Comparison of ENCODE assay signal across 21 cellular contexts in genomic region chr17:82085931-82086764, GRCh38. TPM values are rescaled to one million over a fixed set of nuclear protein-coding genes. Genes with fewer than 3 reads are reported as not detected.
DNase-seq lines count a peak whose midpoint lies in the region; ATAC-seq, FAIRE-seq and TF ChIP-seq lines count a peak whose summit lies in the region.
"Had no signal": no experiment of that assay in that cellular context is flagged by ENCODE, and none has a peak within 500 bp of the region (broad histone marks: within the 10 kb centered on the region; RNA-seq: fewer than 3 reads in every experiment).

No MANE protein-coding gene starts in this region.

- H3K27ac ChIP-seq in left ventricle myocardium inferior (replicated peaks), result no peak overlapping the region
- no peak overlapping the region for H3K27ac ChIP-seq in K562 (ENCODE audit: extremely low read depth, low read depth, low read length)
- no peak overlapping the region for H3K27ac ChIP-seq in neuronal stem cell (replicated peaks; ENCODE audit: low read length)

- no peak overlapping the region for H2BK15ac ChIP-seq in neuronal stem cell (ENCODE audit: low read length)

- H3K36me3 ChIP-seq in left ventricle myocardium inferior, result peaks cover 98% of the 10 kb centered on the region
- H3K36me3 ChIP-seq in K562 (ENCODE audit: control insufficient read depth, insufficient read depth, low read length), result peaks cover 99% of the 10 kb centered on the region; the same call in 2 of the 3 replicates
- H3K36me3 ChIP-seq in neuronal stem cell (replicated peaks in 1 of 2; ENCODE audit: control insufficient read depth in 2 of 2, insufficient read depth in 2 of 2, low read length in 2 of 2), result peaks cover 94 to 99% of the 10 kb centered on the region in 2 donors

- H2BK12ac ChIP-seq in neuronal stem cell (ENCODE audit: low read length), result no peak overlapping the region

- intact Hi-C loops in left cardiac atrium (cut with DNase I) (no loop called here), left ventricle myocardium inferior (cut with micrococcal nuclease) (no loop called here), K562 (cut with micrococcal nuclease) (no loop called here)

- FAIRE-seq in GM12892 (lab: Jason Lieb, UNC) (no peak), K562 (lab: Jason Lieb, UNC) (no peak)
- FAIRE-seq: G401.6, GM18507, HTR-8/SVneo had no signal

- no peak overlapping the region for H3K4ac ChIP-seq in neuronal stem cell (ENCODE audit: low read length)

- CTCF ChIA-PET in K562 (lab: Yijun Ruan, JAX; ENCODE audit: low intra/inter-chr PET ratio), result no interaction called here

- ATAC-seq in left cardiac atrium (no peak), K562 (no peak)
- ATAC-seq: GM23338 had no signal

- in situ Hi-C loops in K562 (cut with MboI), result no loop called here

- H3K27me3 ChIP-seq in left ventricle myocardium inferior (ENCODE audit: low read depth), result no peaks in the 10 kb centered on the region
- H3K27me3 ChIP-seq in K562 (ENCODE audit: control insufficient read depth in 2 of 2, insufficient read depth in 2 of 2, low read length in 2 of 2), result no peaks in the 10 kb centered on the region
- H3K27me3 ChIP-seq in neuronal stem cell (ENCODE audit: control insufficient read depth in 3 of 3, insufficient read depth in 3 of 3, low read depth in 1 of 3, low read length in 3 of 3), result no peaks in the 10 kb centered on the region

- no peak for TF ChIP-seq RAD21 in K562 (CRISPR knock-in tag; conservative IDR thresholded peaks at IDR 0.05 in 1 of 2, IDR thresholded peaks at IDR 0.05 in 1 of 2)

- H2BK5ac ChIP-seq in neuronal stem cell (ENCODE audit: low read length), result peak overlapping the region; percentile 87

- peak overlapping the region in 1 of 2 experiments; percentile 45; a peak in 1 of 4 replicates for H3K9ac ChIP-seq in K562 (ENCODE audit: insufficient read depth in 1 of 2, low read depth in 2 of 2, low read length in 2 of 2)
- no peak overlapping the region for H3K9ac ChIP-seq in neuronal stem cell (ENCODE audit: low read depth, low read length, poor library complexity)

- no peak overlapping the region for H3K4me3 ChIP-seq in left ventricle myocardium inferior
- H3K4me3 ChIP-seq in K562, result no peak overlapping the region
- H3K4me3 ChIP-seq in neuronal stem cell (ENCODE audit: low read length in 2 of 2), result no peak overlapping the region
- H3K4me3 ChIP-seq: GM23338 had no signal

- no peak overlapping the region for H3K14ac ChIP-seq in neuronal stem cell (ENCODE audit: low read length)

- H2AFZ ChIP-seq in K562 (ENCODE audit: low read depth, low read length), result no peak overlapping the region
- no peak overlapping the region for H2AFZ ChIP-seq in neuronal stem cell (ENCODE audit: low read length)
- H2AFZ ChIP-seq: GM23338 had no signal

- H4K91ac ChIP-seq in neuronal stem cell (ENCODE audit: low read depth, low read length, poor library complexity), result peak overlapping the region; percentile 30

- DNase-seq in left cardiac atrium, result peak; percentile 14
- no peak for DNase-seq in left ventricle myocardium inferior
- no peak for DNase-seq in GM12892 (ENCODE audit: insufficient read length)
- no peak for DNase-seq in K562 (ENCODE audit: extremely low read depth in 1 of 4, low spot score in 3 of 4)
- no peak for DNase-seq in neuronal stem cell (ENCODE audit: low spot score)
- no peak for DNase-seq in GF-D8 (lab: John Stamatoyannopoulos, UW)
- DNase-seq in NK-92 treated with Interleukin-12 subunit alpha and Interleukin-12 subunit beta, amount 100 ng/mL, for 24 hours (lab: John Stamatoyannopoulos, UW), result no peak
- no peak for DNase-seq in kidney tubule cell (ENCODE audit: low spot score)
- DNase-seq: 8988T, ACHN, C1 segment of cervical spinal cord, DMS153, DMS79 treated with DMSO at 0.1 percent for 48 hours, EL, H9, HFFc6, KBM-7 had no signal

- peak; percentile 21; the same call in 1 of the 2 replicates for TF ChIP-seq POLR2A in GM12892 (IDR thresholded peaks at IDR 0.05; ENCODE audit: low read depth, low read length)
- TF ChIP-seq POLR2A in K562 (conservative IDR thresholded peaks at IDR 0.05), result peak; percentile 57

- no peak overlapping the region for H3K18ac ChIP-seq in neuronal stem cell (ENCODE audit: low read length)

- 97% methylated on average over 22 of the region's 25 CpGs for WGBS in K562 (ENCODE audit: insufficient coverage, low coverage, missing lambda C conversion rate)
- no CpG with 5 or more reads among the region's 25 CpGs for WGBS in neuronal stem cell (ENCODE audit: extremely low coverage in 2 of 2, insufficient read length in 2 of 2, insufficient replicate concordance in 1 of 2), 2 donors

- H3K79me1 ChIP-seq in neuronal stem cell (ENCODE audit: low read depth, low read length), result peaks cover 65% of the 10 kb centered on the region

- no TSS peak for BruUV-seq in K562 (replicated peaks; lab: Mats Ljungman, UMichigan)

- H4K20me1 ChIP-seq in K562 (replicated peaks; ENCODE audit: control insufficient read depth, insufficient read depth, low read length), result peaks cover 14% of the 10 kb centered on the region

- H3K9me1 ChIP-seq in K562 (ENCODE audit: control insufficient read depth, insufficient read depth, low read length), result no peaks in the 10 kb centered on the region

- H3K4me2 ChIP-seq in K562 (ENCODE audit: insufficient read depth, low read length) (no peak overlapping the region), neuronal stem cell (ENCODE audit: insufficient read depth, low read length, poor library complexity, severe bottlenecking) (peak overlapping the region; percentile 11)
- H3K4me2 ChIP-seq: GM23338 had no signal

- POLR2A ChIA-PET in K562 (lab: Yijun Ruan, JAX), result interaction anchor here (0.9 to 5.9 kb wide), 5 partner anchors 8 to 23 kb away, joined by 3 to 52 read pairs (median 4); no protein-coding TSS in a partner anchor

- H3K4me1 ChIP-seq in left ventricle myocardium inferior (no peaks in the 10 kb centered on the region), K562 (replicated peaks in 1 of 2; ENCODE audit: control insufficient read depth in 2 of 2, insufficient read depth in 2 of 2, low read length in 2 of 2) (peaks cover 0 to 62% of the 10 kb centered on the region in 2 experiments; a peak in 1 of 5 replicates), neuronal stem cell (ENCODE audit: control insufficient read depth in 2 of 2, insufficient read depth in 1 of 2, low read depth in 1 of 2, low read length in 2 of 2) (no peaks in the 10 kb centered on the region)

- no peak overlapping the region for H4K8ac ChIP-seq in neuronal stem cell (ENCODE audit: low read depth, low read length)

- H3K79me2 ChIP-seq in K562 (ENCODE audit: control insufficient read depth, insufficient read depth, low read length), result peaks cover 16% of the 10 kb centered on the region; the same call in 2 of the 3 replicates

- H3K9me3 ChIP-seq in left ventricle myocardium inferior (replicated peaks) (no peaks in the 10 kb centered on the region), K562 (replicated peaks; ENCODE audit: control insufficient read depth, insufficient read depth, low read depth, low read length) (no peaks in the 10 kb centered on the region), neuronal stem cell (replicated peaks in 1 of 2; ENCODE audit: control insufficient read depth in 2 of 2, insufficient read depth in 1 of 2, low read depth in 1 of 2, low read length in 2 of 2) (no peaks in the 10 kb centered on the region)

- no peak for TF ChIP-seq EP300 in K562 (IDR thresholded peaks at IDR 0.05; ENCODE audit: low read length)

- TF ChIP-seq CTCF in left ventricle myocardium inferior (IDR thresholded peaks at IDR 0.05; ENCODE audit: borderline replicate concordance), result no peak
- no peak for TF ChIP-seq CTCF in K562 (IDR thresholded peaks at IDR 0.05 in 2 of 3, conservative IDR thresholded peaks at IDR 0.05 in 1 of 3; ENCODE audit: insufficient read depth in 2 of 3, low read depth in 1 of 3, low read length in 3 of 3)

- H2BK120ac ChIP-seq in neuronal stem cell (ENCODE audit: low read depth, low read length), result no peak overlapping the region

- no peak overlapping the region for H2AK5ac ChIP-seq in neuronal stem cell (ENCODE audit: low read depth, low read length)

- peak overlapping the region; percentile 80 for H3K23ac ChIP-seq in neuronal stem cell (ENCODE audit: low read depth, low read length, poor library complexity)

RNA-seq across cellular contexts. Expression of gene FASN, which starts 11.9 kb away (rescaled TPM):
- 100 to 1,000 TPM; 220 to 646 TPM for total RNA-seq in left cardiac atrium
- total RNA-seq in left ventricle myocardium inferior, result 13.6 TPM
- 18.8 TPM for polyA plus RNA-seq in GM12892 (2012; ENCODE audit: missing spikeins)
- 343 and 1,124 TPM in 2 replicates for total RNA-seq in K562 (2011; cell fraction: chromatin; rRNA removed; ENCODE audit: low replicate concordance)
- total RNA-seq in K562 (2011; cell fraction: nucleolus; rRNA removed), result 877 TPM in 2 replicates
- 433 and 475 TPM in 2 replicates for total RNA-seq in K562 (2011; cell fraction: nucleoplasm; rRNA removed)
- 214 and 239 TPM in 2 replicates for total RNA-seq in K562 (2014; rRNA removed)
- total RNA-seq in K562 (2014; rRNA removed; fragmentation: Illumina TruSeq; extraction: Trizol), result 11.2 and 13.9 TPM in 2 replicates
- total RNA-seq in K562 (2015; rRNA removed; fragmentation: Illumina TruSeq; extraction: Trizol), result 50.9 and 61.1 TPM in 2 replicates
- 605 and 663 TPM in 2 replicates for total RNA-seq in K562 (2021)
- 49.8 and 133 TPM in 2 replicates for polyA plus RNA-seq in K562 (2011; rRNA removed)
- polyA plus RNA-seq in K562 (2011; cell fraction: cytosol; rRNA removed), result 159 and 260 TPM in 2 replicates
- 627 and 766 TPM in 2 replicates for polyA plus RNA-seq in K562 (2011; cell fraction: nucleus; rRNA removed)
- 153 and 283 TPM in 2 replicates for polyA plus RNA-seq in K562 (2012)
- polyA plus RNA-seq in K562 (2014; fragmentation: Illumina TruSeq; extraction: Trizol), result 49.9 and 181 TPM in 2 replicates
- under 1 TPM; 0.15 to 0.20 TPM for polyA plus RNA-seq in K562 (2014; fragmentation: Nextera tagmentation; extraction: Ambion mirVana)
- 157 and 181 TPM in 2 replicates for polyA plus RNA-seq in K562 (2014; rRNA removed)
- polyA minus RNA-seq in K562 (2011; rRNA and poly(A)+ RNA removed), result 59.1 and 70.2 TPM in 2 replicates
- 455 and 1,011 TPM in 2 replicates for polyA minus RNA-seq in K562 (2011; cell fraction: cytosol; rRNA and poly(A)+ RNA removed)
- 200 and 251 TPM in 2 replicates for polyA minus RNA-seq in K562 (2011; cell fraction: nucleus; rRNA and poly(A)+ RNA removed)
- polyA plus RNA-seq in neuronal stem cell (2013, experiment 1 of 2), result 128 TPM
- 131 TPM for polyA plus RNA-seq in neuronal stem cell (2013, experiment 2 of 2)

RNA-seq across cellular contexts. Expression of gene DUS1L, which starts 20.5 kb away (rescaled TPM):
- total RNA-seq in left cardiac atrium, result 10 to 100 TPM; 59.2 to 65.4 TPM
- total RNA-seq in left ventricle myocardium inferior, result 64.6 TPM
- polyA plus RNA-seq in GM12892 (2012; ENCODE audit: missing spikeins), result 72.0 TPM
- total RNA-seq in K562 (2011; cell fraction: chromatin; rRNA removed; ENCODE audit: low replicate concordance), result 125 and 499 TPM in 2 replicates
- total RNA-seq in K562 (2011; cell fraction: nucleolus; rRNA removed), result 452 and 491 TPM in 2 replicates
- 177 and 203 TPM in 2 replicates for total RNA-seq in K562 (2011; cell fraction: nucleoplasm; rRNA removed)
- 203 and 249 TPM in 2 replicates for total RNA-seq in K562 (2014; rRNA removed)
- 45.0 and 57.5 TPM in 2 replicates for total RNA-seq in K562 (2014; rRNA removed; fragmentation: Illumina TruSeq; extraction: Trizol)
- 83.1 and 83.9 TPM in 2 replicates for total RNA-seq in K562 (2015; rRNA removed; fragmentation: Illumina TruSeq; extraction: Trizol)
- total RNA-seq in K562 (2021), result 193 and 209 TPM in 2 replicates
- 60.1 and 77.0 TPM in 2 replicates for polyA plus RNA-seq in K562 (2011; rRNA removed)
- polyA plus RNA-seq in K562 (2011; cell fraction: cytosol; rRNA removed), result 62.4 and 118 TPM in 2 replicates
- 712 and 945 TPM in 2 replicates for polyA plus RNA-seq in K562 (2011; cell fraction: nucleus; rRNA removed)
- polyA plus RNA-seq in K562 (2012), result 123 and 178 TPM in 2 replicates
- polyA plus RNA-seq in K562 (2014; fragmentation: Illumina TruSeq; extraction: Trizol), result 97.2 and 99.8 TPM in 2 replicates
- 10 to 100 TPM in 1 of 2 experiments, 1 to 10 TPM in 1; 7.8 to 11.3 TPM for polyA plus RNA-seq in K562 (2014; fragmentation: Nextera tagmentation; extraction: Ambion mirVana)
- polyA plus RNA-seq in K562 (2014; rRNA removed), result 201 and 210 TPM in 2 replicates
- polyA minus RNA-seq in K562 (2011; rRNA and poly(A)+ RNA removed), result 17.2 and 22.2 TPM in 2 replicates
- 54.0 and 54.3 TPM in 2 replicates for polyA minus RNA-seq in K562 (2011; cell fraction: cytosol; rRNA and poly(A)+ RNA removed)
- polyA minus RNA-seq in K562 (2011; cell fraction: nucleus; rRNA and poly(A)+ RNA removed), result 179 and 184 TPM in 2 replicates
- 33.5 TPM for polyA plus RNA-seq in neuronal stem cell (2013, experiment 1 of 2)
- 31.8 TPM for polyA plus RNA-seq in neuronal stem cell (2013, experiment 2 of 2)

RNA-seq across cellular contexts. Expression of gene GPS1, which starts 34.5 kb away (rescaled TPM):
- 10 to 100 TPM; 72.2 to 79.3 TPM for total RNA-seq in left cardiac atrium
- 85.9 TPM for total RNA-seq in left ventricle myocardium inferior
- polyA plus RNA-seq in GM12892 (2012; ENCODE audit: missing spikeins), result 34.6 TPM
- 57.5 and 207 TPM in 2 replicates for total RNA-seq in K562 (2011; cell fraction: chromatin; rRNA removed; ENCODE audit: low replicate concordance)
- 178 and 205 TPM in 2 replicates for total RNA-seq in K562 (2011; cell fraction: nucleolus; rRNA removed)
- total RNA-seq in K562 (2011; cell fraction: nucleoplasm; rRNA removed), result 87.8 and 88.8 TPM in 2 replicates
- 137 and 183 TPM in 2 replicates for total RNA-seq in K562 (2014; rRNA removed)
- 17.5 and 26.3 TPM in 2 replicates for total RNA-seq in K562 (2014; rRNA removed; fragmentation: Illumina TruSeq; extraction: Trizol)
- total RNA-seq in K562 (2015; rRNA removed; fragmentation: Illumina TruSeq; extraction: Trizol), result 69.9 and 72.5 TPM in 2 replicates
- total RNA-seq in K562 (2021), result 162 and 167 TPM in 2 replicates
- 57.0 and 88.5 TPM in 2 replicates for polyA plus RNA-seq in K562 (2011; rRNA removed)
- polyA plus RNA-seq in K562 (2011; cell fraction: cytosol; rRNA removed), result 94.2 and 226 TPM in 2 replicates
- polyA plus RNA-seq in K562 (2011; cell fraction: nucleus; rRNA removed), result 212 and 255 TPM in 2 replicates
- 103 and 115 TPM in 2 replicates for polyA plus RNA-seq in K562 (2012)
- polyA plus RNA-seq in K562 (2014; fragmentation: Illumina TruSeq; extraction: Trizol), result 74.5 and 111 TPM in 2 replicates
- polyA plus RNA-seq in K562 (2014; fragmentation: Nextera tagmentation; extraction: Ambion mirVana), result 10 to 100 TPM in 1 of 2 experiments, 1 to 10 TPM in 1; 3.1 to 13.4 TPM
- 112 and 123 TPM in 2 replicates for polyA plus RNA-seq in K562 (2014; rRNA removed)
- 31.9 and 46.4 TPM in 2 replicates for polyA minus RNA-seq in K562 (2011; rRNA and poly(A)+ RNA removed)
- 71.4 and 74.6 TPM in 2 replicates for polyA minus RNA-seq in K562 (2011; cell fraction: cytosol; rRNA and poly(A)+ RNA removed)
- 72.3 and 75.2 TPM in 2 replicates for polyA minus RNA-seq in K562 (2011; cell fraction: nucleus; rRNA and poly(A)+ RNA removed)
- 67.9 TPM for polyA plus RNA-seq in neuronal stem cell (2013, experiment 1 of 2)
- 66.6 TPM for polyA plus RNA-seq in neuronal stem cell (2013, experiment 2 of 2)

RNA-seq across cellular contexts. Expression of gene RFNG, which starts 34.5 kb away (rescaled TPM):
- total RNA-seq in left cardiac atrium (10 to 100 TPM; 16.4 to 22.4 TPM), left ventricle myocardium inferior (21.1 TPM), K562 (2014; rRNA removed) (23.6 and 28.4 TPM in 2 replicates), K562 (2014; rRNA removed; fragmentation: Illumina TruSeq; extraction: Trizol) (6.5 and 9.5 TPM in 2 replicates), K562 (2015; rRNA removed; fragmentation: Illumina TruSeq; extraction: Trizol) (11.1 and 14.3 TPM in 2 replicates), K562 (2021) (26.9 and 30.2 TPM in 2 replicates)
- polyA plus RNA-seq in GM12892 (2012; ENCODE audit: missing spikeins), result 7.1 TPM
- 23.1 and 61.7 TPM in 2 replicates for total RNA-seq in K562 (2011; cell fraction: chromatin; rRNA removed; ENCODE audit: low replicate concordance)
- 74.4 and 74.9 TPM in 2 replicates for total RNA-seq in K562 (2011; cell fraction: nucleolus; rRNA removed)
- 36.5 and 40.5 TPM in 2 replicates for total RNA-seq in K562 (2011; cell fraction: nucleoplasm; rRNA removed)
- polyA plus RNA-seq in K562 (2011; rRNA removed) (9.2 and 17.2 TPM in 2 replicates), K562 (2014; fragmentation: Illumina TruSeq; extraction: Trizol) (9.0 and 18.5 TPM in 2 replicates), K562 (2014; fragmentation: Nextera tagmentation; extraction: Ambion mirVana) (under 1 TPM; 0.32 to 0.66 TPM), K562 (2014; rRNA removed) (32.6 and 32.8 TPM in 2 replicates)
- polyA plus RNA-seq in K562 (2011; cell fraction: cytosol; rRNA removed), result 12.2 and 23.8 TPM in 2 replicates
- polyA plus RNA-seq in K562 (2011; cell fraction: nucleus; rRNA removed), result 144 and 164 TPM in 2 replicates
- polyA plus RNA-seq in K562 (2012), result 16.9 and 35.2 TPM in 2 replicates
- polyA minus RNA-seq in K562 (2011; rRNA and poly(A)+ RNA removed), result 2.0 TPM in 2 replicates
- polyA minus RNA-seq in K562 (2011; cell fraction: cytosol; rRNA and poly(A)+ RNA removed), result 11.7 and 13.1 TPM in 2 replicates
- 11.4 and 14.3 TPM in 2 replicates for polyA minus RNA-seq in K562 (2011; cell fraction: nucleus; rRNA and poly(A)+ RNA removed)
- 25.7 TPM for polyA plus RNA-seq in neuronal stem cell (2013, experiment 1 of 2)
- 26.2 TPM for polyA plus RNA-seq in neuronal stem cell (2013, experiment 2 of 2)

RNA-seq across cellular contexts. Expression of gene DCXR, which starts 48.7 kb away (rescaled TPM):
- total RNA-seq in left cardiac atrium, result 100 to 1,000 TPM; 132 to 161 TPM
- 219 TPM for total RNA-seq in left ventricle myocardium inferior
- 55.0 TPM for polyA plus RNA-seq in GM12892 (2012; ENCODE audit: missing spikeins)
- 78.8 and 254 TPM in 2 replicates for total RNA-seq in K562 (2011; cell fraction: chromatin; rRNA removed; ENCODE audit: low replicate concordance)
- total RNA-seq in K562 (2011; cell fraction: nucleolus; rRNA removed), result 329 and 354 TPM in 2 replicates
- total RNA-seq in K562 (2011; cell fraction: nucleoplasm; rRNA removed), result 133 and 150 TPM in 2 replicates
- total RNA-seq in K562 (2014; rRNA removed), result 165 and 194 TPM in 2 replicates
- total RNA-seq in K562 (2014; rRNA removed; fragmentation: Illumina TruSeq; extraction: Trizol), result 41.1 and 66.0 TPM in 2 replicates
- total RNA-seq in K562 (2015; rRNA removed; fragmentation: Illumina TruSeq; extraction: Trizol), result 76.0 and 90.0 TPM in 2 replicates
- 235 and 256 TPM in 2 replicates for total RNA-seq in K562 (2021)
- polyA plus RNA-seq in K562 (2011; rRNA removed), result 156 and 201 TPM in 2 replicates
- polyA plus RNA-seq in K562 (2011; cell fraction: cytosol; rRNA removed), result 404 and 845 TPM in 2 replicates
- 611 and 714 TPM in 2 replicates for polyA plus RNA-seq in K562 (2011; cell fraction: nucleus; rRNA removed)
- polyA plus RNA-seq in K562 (2012), result 229 and 244 TPM in 2 replicates
- polyA plus RNA-seq in K562 (2014; fragmentation: Illumina TruSeq; extraction: Trizol), result 243 and 274 TPM in 2 replicates
- polyA plus RNA-seq in K562 (2014; fragmentation: Nextera tagmentation; extraction: Ambion mirVana), result 10 to 100 TPM; 21.3 to 50.3 TPM
- 229 and 261 TPM in 2 replicates for polyA plus RNA-seq in K562 (2014; rRNA removed)
- 34.8 and 73.6 TPM in 2 replicates for polyA minus RNA-seq in K562 (2011; rRNA and poly(A)+ RNA removed)
- 67.3 and 81.5 TPM in 2 replicates for polyA minus RNA-seq in K562 (2011; cell fraction: cytosol; rRNA and poly(A)+ RNA removed)
- polyA minus RNA-seq in K562 (2011; cell fraction: nucleus; rRNA and poly(A)+ RNA removed), result 104 and 111 TPM in 2 replicates
- polyA plus RNA-seq in neuronal stem cell (2013, experiment 1 of 2), result 72.9 TPM
- 72.2 TPM for polyA plus RNA-seq in neuronal stem cell (2013, experiment 2 of 2)
